8 cellular contexts compared by ENCODE assay signal in genomic region chr13:113836917-113837553, GRCh38.
DNase-seq lines count a peak whose midpoint lies in the region; ATAC-seq and TF ChIP-seq lines count a peak whose summit lies in the region.

No MANE protein-coding gene starts in this region.

- TF ChIP-seq CTCF in epithelial cell of esophagus (IDR thresholded peaks at IDR 0.05; ENCODE audit: insufficient read depth, low read depth, low read length, missing control alignments): no peak

- H3K9me3 ChIP-seq in NT2/D1 (ENCODE audit: insufficient read depth, low read length): no peaks in the 10 kb centered on the region

- no peak for ATAC-seq in GM21619 (IDR thresholded peaks at IDR 0.05; ENCODE audit: unreplicated experiment)
- ATAC-seq in HG02852 (IDR thresholded peaks at IDR 0.05; ENCODE audit: unreplicated experiment): no peak

- H3K9ac ChIP-seq in NT2/D1 (ENCODE audit: insufficient read length, low read depth): peak overlapping the region; percentile 46

- no peaks in the 10 kb centered on the region for H3K27me3 ChIP-seq in NT2/D1 (ENCODE audit: insufficient read depth, insufficient read length)

- DNase-seq in NCI-H748 (lab: John Stamatoyannopoulos, UW; ENCODE audit: unreplicated experiment) (peak; percentile 33), NCI-H748 treated with DMSO at 0.1 percent for 48 hours (lab: John Stamatoyannopoulos, UW) (no peak), NT2/D1 (ENCODE audit: low read depth, low spot score) (no peak), epithelial cell of esophagus (ENCODE audit: low read depth) (peak; percentile 96), non-pigmented ciliary epithelial cell (ENCODE audit: low read depth) (peak; percentile 73), cerebellar nuclear complex (lab: John Stamatoyannopoulos, UW) (no peak)

- peaks cover 64% of the 10 kb centered on the region for H3K36me3 ChIP-seq in NT2/D1 (ENCODE audit: insufficient read depth, insufficient read length, low read length)

- H3K4me3 ChIP-seq in NT2/D1 (ENCODE audit: insufficient read length, low read depth) (no peak overlapping the region), epithelial cell of esophagus (ENCODE audit: low read length) (no peak overlapping the region)

- H3K4me1 ChIP-seq in NT2/D1 (ENCODE audit: insufficient read depth, insufficient read length): peaks cover 41% of the 10 kb centered on the region

Comparison
In these comparisons a context has a peak if more than half of its experiments do, and no peak if none do; other contexts are left out.
1. DNase-seq: peak in NCI-H748 (single experiment), epithelial cell of esophagus (single experiment) and non-pigmented ciliary epithelial cell (single experiment); none in NCI-H748 treated with DMSO at 0.1 percent for 48 hours (single experiment), NT2/D1 (single experiment) and cerebellar nuclear complex (0 of 2).